In genomic region chr20:10433623-10434466, GRCh38 we compare ENCODE assay signal across 8 cellular contexts. TPM values are rescaled to one million over a fixed set of nuclear protein-coding genes. Genes with fewer than 3 reads are reported as not detected.
A peak's percentile ranks its signal among the peaks of the same experiment; 100 is the strongest.
DNase-seq lines count a peak whose midpoint lies in the region; ATAC-seq and TF ChIP-seq lines count a peak whose summit lies in the region.

Gene MKKS, minus strand, starts transcription at chr20:10434222. Its CDS starts 20,708 bp downstream, at chr20:10413514.

- TF ChIP-seq CTCF in kidney epithelial cell (IDR thresholded peaks at IDR 0.05; ENCODE audit: insufficient read depth, low read length, poor library complexity, severe bottlenecking), result no peak

- H3K36me3 ChIP-seq in kidney epithelial cell (ENCODE audit: control insufficient read depth, insufficient read depth, low read length), result no peaks in the 10 kb centered on the region

- DNase-seq in AG08395 (ENCODE audit: low spot score) (peak; percentile 92), NCI-H226 (peak; percentile 64), kidney epithelial cell (ENCODE audit: low read depth) (peak; percentile 48)
- peak; percentile 68 for DNase-seq in activated CD4-positive, CD25-positive, alpha-beta regulatory T cell treated with anti-CD3 and anti-CD28 coated beads, Interleukin-2, amount 50 U/mL, for 16 hours (ENCODE audit: low read depth, low spot score)
- DNase-seq in central memory CD4-positive, alpha-beta T cell, result peak; percentile 87
- DNase-seq in stimulated activated CD4-positive, alpha-beta T cell treated with anti-CD3 and anti-CD28 coated beads, Interleukin-15, amount 100 ng/mL, for 24 hours, result peak; percentile 90

- no peaks in the 10 kb centered on the region for H3K27me3 ChIP-seq in kidney epithelial cell (ENCODE audit: control insufficient read depth, insufficient read depth, low read length)

- ATAC-seq in GM18909 (IDR thresholded peaks at IDR 0.05; ENCODE audit: poor library complexity, unreplicated experiment) (peak; percentile 68), HG03139 (IDR thresholded peaks at IDR 0.05; ENCODE audit: unreplicated experiment) (peak; percentile 43)

- peak within 1 kb of the TSS; percentile 71 for H3K4me3 ChIP-seq in kidney epithelial cell (ENCODE audit: low read depth, low read length)

RNA-seq across cellular contexts. Expression of gene MKKS, which starts in this region (rescaled TPM):
- total RNA-seq in kidney epithelial cell, result 16.8 and 19.2 TPM in 2 replicates

Comparison
In these comparisons a context has a peak if more than half of its experiments do, and no peak if none do; other contexts are left out.
1. Peak in every context shown above with its lines: DNase-seq, ATAC-seq and H3K4me3 ChIP-seq.